In the genomic region with DNA sequence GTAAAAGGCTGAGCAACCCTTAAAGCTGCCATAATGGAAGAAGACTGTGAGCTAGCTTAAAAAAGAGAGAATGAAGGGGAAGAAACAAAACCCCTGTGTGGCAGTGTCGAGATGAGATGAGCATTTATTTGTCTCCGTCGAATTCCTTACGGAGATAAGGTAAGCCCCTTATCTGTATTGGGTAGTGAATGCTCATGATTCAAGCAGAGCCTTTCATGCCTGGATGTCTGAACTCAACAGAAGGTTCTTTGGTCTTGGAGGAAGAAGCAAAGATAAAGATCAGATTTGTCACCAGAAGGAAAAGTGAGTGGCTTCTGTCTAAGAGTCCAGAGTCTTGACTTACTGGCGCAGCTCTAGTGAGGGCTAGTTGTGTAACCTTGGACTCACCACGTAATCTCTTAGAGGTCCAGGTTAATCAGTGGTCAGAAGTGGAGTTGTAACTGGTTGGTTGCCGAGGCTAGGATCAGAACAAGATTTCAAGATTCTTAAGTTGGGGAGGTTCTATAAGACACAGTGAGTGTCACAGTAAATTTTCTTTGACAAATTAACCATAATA, we compare ENCODE assay signal across 7 cellular contexts.
DNase-seq lines count a peak whose midpoint lies in the region; ATAC-seq, FAIRE-seq and TF ChIP-seq lines count a peak whose summit lies in the region.
"Not testable (repeated sequence)": the region's sequence is repeated elsewhere in the genome, so short reads cannot be mapped to it uniquely, and the experiment has no call there.

No MANE protein-coding gene starts in this region.

- not testable (repeated sequence) for H3K27ac ChIP-seq in K562 (ENCODE audit: extremely low read depth, low read depth, low read length); keratinocyte (ENCODE audit: control insufficient read depth, insufficient read depth, low read length); right lobe of liver
- peak overlapping the region in 3 of 4 donors; percentile 25 to 51 (median 51) for H3K27ac ChIP-seq in gastrocnemius medialis

- H3K9me3 Mint-ChIP-seq in Caco-2 (ENCODE audit: unreplicated experiment); activated CD4-positive, alpha-beta T cell treated with anti-CD3 and anti-CD28 coated beads, Interleukin-2, amount 10 ng/mL, durations not matched to agents 24 days and 14 days: not testable (repeated sequence)

- not testable (repeated sequence) for H3K79me2 ChIP-seq in K562 (ENCODE audit: control insufficient read depth, insufficient read depth, low read length); keratinocyte (ENCODE audit: control insufficient read depth, insufficient read depth, low read length)

- not testable (repeated sequence) for TF ChIP-seq CTCF in Caco-2 (IDR thresholded peaks at IDR 0.05; ENCODE audit: insufficient read depth in 1 of 2, low read depth in 1 of 2, low read length in 1 of 2, severe bottlenecking in 1 of 2, unreplicated experiment in 1 of 2); K562 (IDR thresholded peaks at IDR 0.05 in 2 of 3, conservative IDR thresholded peaks at IDR 0.05 in 1 of 3; ENCODE audit: insufficient read depth in 2 of 3, low read depth in 1 of 3, low read length in 3 of 3); keratinocyte (optimal IDR thresholded peaks at IDR 0.05 in 1 of 3, IDR thresholded peaks at IDR 0.05 in 1 of 3, conservative IDR thresholded peaks at IDR 0.05 in 1 of 3; ENCODE audit: extremely low read depth in 1 of 3, insufficient read depth in 2 of 3, low read length in 3 of 3); right lobe of liver (IDR thresholded peaks at IDR 0.05); gastrocnemius medialis (IDR thresholded peaks at IDR 0.05 in 4 of 5, conservative IDR thresholded peaks at IDR 0.05 in 1 of 5)

- dilution Hi-C loops in keratinocyte (cut with MboI; ENCODE audit: extremely low pct_ligation_motif_present, low sequenced_read_pairs) = not testable (repeated sequence)

- H3K9me1 ChIP-seq in K562 (ENCODE audit: control insufficient read depth, insufficient read depth, low read length); keratinocyte (ENCODE audit: control insufficient read depth, extremely low read depth, insufficient read depth, low read length): not testable (repeated sequence)

- not testable (repeated sequence) for H3K4me1 Mint-ChIP-seq in Caco-2 (ENCODE audit: low read depth, unreplicated experiment); activated CD4-positive, alpha-beta T cell treated with anti-CD3 and anti-CD28 coated beads, Interleukin-2, amount 10 ng/mL, durations not matched to agents 24 days and 14 days

- TF ChIP-seq POLR2A in K562 (conservative IDR thresholded peaks at IDR 0.05); right lobe of liver (IDR thresholded peaks at IDR 0.05); gastrocnemius medialis (IDR thresholded peaks at IDR 0.05): not testable (repeated sequence)

- CTCF ChIA-PET in Caco-2 (lab: Charles Lee); K562 (lab: Yijun Ruan, JAX; ENCODE audit: low intra/inter-chr PET ratio): not testable (repeated sequence)

- H3K9ac ChIP-seq in K562 (ENCODE audit: insufficient read depth in 1 of 2, low read depth in 2 of 2, low read length in 2 of 2); keratinocyte (ENCODE audit: control insufficient read depth, extremely low read depth, insufficient read depth, low read length): not testable (repeated sequence)

- not testable (repeated sequence) for BruUV-seq in Caco-2 (replicated peaks; lab: Mats Ljungman, UMichigan); K562 (replicated peaks; lab: Mats Ljungman, UMichigan)

- H3K9me3 ChIP-seq in Caco-2; K562 (replicated peaks; ENCODE audit: control insufficient read depth, insufficient read depth, low read depth, low read length); keratinocyte (ENCODE audit: control insufficient read depth, low read depth, low read length); right lobe of liver; gastrocnemius medialis: not testable (repeated sequence)

- in situ Hi-C loops in K562 (cut with MboI); gastrocnemius medialis (cut with MboI; ENCODE audit: low sequenced_read_pairs in 4 of 4): not testable (repeated sequence)

- POLR2A ChIA-PET in Caco-2 (lab: Charles Lee); K562 (lab: Yijun Ruan, JAX): not testable (repeated sequence)

- not testable (repeated sequence) for H2AFZ ChIP-seq in K562 (ENCODE audit: low read depth, low read length); keratinocyte (ENCODE audit: control insufficient read depth, low read length)

- intact Hi-C loops in Caco-2 (cut with micrococcal nuclease; ENCODE audit: unreplicated experiment); activated CD4-positive, alpha-beta T cell treated with anti-CD3 and anti-CD28 coated beads, Interleukin-2, amount 10 ng/mL, durations not matched to agents 24 days and 14 days (cut with micrococcal nuclease); K562 (cut with micrococcal nuclease); right lobe of liver (cut with DNase I); gastrocnemius medialis (cut with DNase I; ENCODE audit: low total_unique reads): not testable (repeated sequence)

- not testable (repeated sequence) for H3K36me3 ChIP-seq in Caco-2 (ENCODE audit: control insufficient read depth, insufficient read depth, low read length); K562 (ENCODE audit: control insufficient read depth, insufficient read depth, low read length); keratinocyte (ENCODE audit: control insufficient read depth in 2 of 2, extremely low read depth in 1 of 2, insufficient read depth in 2 of 2, low read length in 2 of 2); right lobe of liver
- H3K36me3 ChIP-seq in gastrocnemius medialis = peaks cover 0 to 16% of the 10 kb centered on the region in 2 donors

- 1% methylated on average over 5 of the region's 7 CpGs for WGBS in K562 (ENCODE audit: insufficient coverage, low coverage, missing lambda C conversion rate)
- 46% methylated on average over 6 of the region's 7 CpGs for WGBS in right lobe of liver (ENCODE audit: insufficient coverage, low coverage, low lambda C conversion rate, missing lambda C conversion rate)

- not testable (repeated sequence) for H3K4me3 ChIP-seq in Caco-2 (ENCODE audit: low read depth, low read length); K562; keratinocyte (ENCODE audit: control insufficient read depth in 2 of 3, extremely low read depth in 1 of 3, insufficient read depth in 2 of 3, low read depth in 1 of 3, low read length in 3 of 3); right lobe of liver; gastrocnemius medialis

- not testable (repeated sequence) for H4K20me1 ChIP-seq in K562 (replicated peaks; ENCODE audit: control insufficient read depth, insufficient read depth, low read length); keratinocyte (ENCODE audit: control insufficient read depth, extremely low read depth, insufficient read depth, low read length)

- ATAC-seq in K562 (peak; percentile 55), right lobe of liver (peak; percentile 61 to 93 (median 82)), gastrocnemius medialis (peak in 1 of 2 donors; percentile 19)

- not testable (repeated sequence) for H3K4me1 ChIP-seq in Caco-2; K562 (replicated peaks in 1 of 2; ENCODE audit: control insufficient read depth in 2 of 2, insufficient read depth in 2 of 2, low read length in 2 of 2); right lobe of liver; gastrocnemius medialis
- H3K4me1 ChIP-seq in keratinocyte (ENCODE audit: control insufficient read depth, extremely low read depth, insufficient read depth, low read length) = peaks cover 14% of the 10 kb centered on the region

- peak overlapping the region; percentile 18 for H3K27ac Mint-ChIP-seq in Caco-2 (ENCODE audit: unreplicated experiment)
- H3K27ac Mint-ChIP-seq in activated CD4-positive, alpha-beta T cell treated with anti-CD3 and anti-CD28 coated beads, Interleukin-2, amount 10 ng/mL, durations not matched to agents 24 days and 14 days = not testable (repeated sequence)

- DNase-seq in Caco-2 (peak; percentile 49 to 67), OCI-M1 (lab: John Stamatoyannopoulos, UW) (peak; percentile 45)
- peak; percentile 18 for DNase-seq in activated CD4-positive, alpha-beta T cell treated with anti-CD3 and anti-CD28 coated beads, Interleukin-2, amount 10 ng/mL, durations not matched to agents 24 days and 14 days
- DNase-seq in K562 (ENCODE audit: extremely low read depth in 1 of 4, low spot score in 3 of 4); keratinocyte (ENCODE audit: low read depth, low spot score); right lobe of liver; gastrocnemius medialis: not testable (repeated sequence)

- not testable (repeated sequence) for H3K36me3 Mint-ChIP-seq in Caco-2 (ENCODE audit: insufficient read depth, unreplicated experiment); activated CD4-positive, alpha-beta T cell treated with anti-CD3 and anti-CD28 coated beads, Interleukin-2, amount 10 ng/mL, durations not matched to agents 24 days and 14 days (ENCODE audit: low read depth)

- not testable (repeated sequence) for H3K4me3 Mint-ChIP-seq in Caco-2 (ENCODE audit: unreplicated experiment); activated CD4-positive, alpha-beta T cell treated with anti-CD3 and anti-CD28 coated beads, Interleukin-2, amount 10 ng/mL, durations not matched to agents 24 days and 14 days

- not testable (repeated sequence) for H3K27me3 Mint-ChIP-seq in Caco-2 (ENCODE audit: insufficient read depth, unreplicated experiment)
- peaks cover 13% of the 10 kb centered on the region for H3K27me3 Mint-ChIP-seq in activated CD4-positive, alpha-beta T cell treated with anti-CD3 and anti-CD28 coated beads, Interleukin-2, amount 10 ng/mL, durations not matched to agents 24 days and 14 days

- H3K27me3 ChIP-seq in Caco-2 (replicated peaks; ENCODE audit: control insufficient read depth, insufficient read depth, low read length); K562 (ENCODE audit: control insufficient read depth in 2 of 2, insufficient read depth in 2 of 2, low read length in 2 of 2); keratinocyte (ENCODE audit: control insufficient read depth, extremely low read depth, insufficient read depth, low read length); right lobe of liver; gastrocnemius medialis: not testable (repeated sequence)

- TF ChIP-seq EP300 in K562 (IDR thresholded peaks at IDR 0.05; ENCODE audit: low read length) = not testable (repeated sequence)

- not testable (repeated sequence) for H3K4me2 ChIP-seq in K562 (ENCODE audit: insufficient read depth, low read length); keratinocyte (ENCODE audit: control insufficient read depth, extremely low read depth, insufficient read depth, low read depth, low read length)

- FAIRE-seq in K562 (lab: Jason Lieb, UNC) = not testable (repeated sequence)
- FAIRE-seq in keratinocyte (lab: Jason Lieb, UNC) = peak; percentile 36

- not testable (repeated sequence) for TF ChIP-seq RAD21 in K562 (CRISPR knock-in tag; conservative IDR thresholded peaks at IDR 0.05 in 1 of 2, IDR thresholded peaks at IDR 0.05 in 1 of 2)
